1 cellular context compared by ENCODE assay signal in genomic region chrX:119755981-119756533, GRCh38.
TF ChIP-seq lines count a peak whose summit lies in the region.

No MANE protein-coding gene starts in this region.

TF ChIP-seq in IMR-90, 13 proteins besides CTCF, POLR2A, EP300 and RAD21:
- TF ChIP-seq BHLHE40 (IDR thresholded peaks at IDR 0.05; ENCODE audit: low read depth, low read length): no peak; the same call in 1 of the 2 replicates
